ENCODE assay signal across 8 cellular contexts in the genomic region with DNA sequence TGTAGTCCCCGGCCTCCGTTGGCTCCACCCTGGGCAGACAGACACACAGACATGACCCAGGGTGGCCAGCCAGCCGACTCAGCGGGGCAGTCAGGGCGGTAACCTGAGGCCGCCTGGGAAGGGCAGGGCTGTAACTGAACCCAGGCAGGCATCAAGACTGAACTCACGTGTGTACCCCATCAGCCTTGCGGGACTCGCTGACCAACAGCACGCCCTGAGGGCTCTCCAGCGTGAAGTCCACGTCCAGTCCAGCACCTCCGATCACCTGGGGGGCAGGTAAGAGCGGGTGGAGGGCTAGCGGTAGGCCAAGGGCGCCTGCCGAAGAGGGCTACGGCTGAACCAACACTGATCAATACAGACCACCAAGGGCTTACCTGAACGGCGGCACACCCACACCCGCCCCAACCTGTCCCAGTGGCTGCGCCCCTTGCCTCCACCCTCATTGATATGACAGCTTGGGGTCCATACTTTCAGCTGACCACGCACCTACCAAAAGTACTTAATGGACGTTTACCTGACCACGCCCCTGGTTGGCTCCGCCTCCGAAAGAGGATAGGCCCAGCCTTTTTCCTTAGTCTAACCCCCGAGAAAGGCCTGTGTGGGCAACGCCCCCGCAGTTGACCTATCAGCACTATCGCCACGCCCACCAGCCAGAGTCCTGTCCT. TPM values are rescaled to one million over a fixed set of nuclear protein-coding genes. Genes with fewer than 3 reads are reported as not detected.
DNase-seq lines count a peak whose midpoint lies in the region; ATAC-seq and TF ChIP-seq lines count a peak whose summit lies in the region.

No MANE protein-coding gene starts in this region.

- ATAC-seq in HG02678 (IDR thresholded peaks at IDR 0.05; ENCODE audit: unreplicated experiment) = no peak

- no peak for DNase-seq in T-helper 2 cell treated with Interferon-gamma antibody and Interleukin-4, amounts not matched to agents 5 μg/mL and 100 μg/mL, for 36 hours (ENCODE audit: low spot score)
- no peak for DNase-seq in T-helper 2 cell
- no peak for DNase-seq in glutamatergic neuron
- DNase-seq in retinal pigment epithelial cell (ENCODE audit: low read depth) = no peak
- DNase-seq in activated CD4-positive, CD25-positive, alpha-beta regulatory T cell (lab: John Stamatoyannopoulos, UW) = no peak
- DNase-seq in midbrain (lab: John Stamatoyannopoulos, UW) = no peak

- peak overlapping the region; percentile 31 for H3K4me3 ChIP-seq in WI38 (ENCODE audit: low read depth, low read length)
- H3K4me3 ChIP-seq in retinal pigment epithelial cell (ENCODE audit: low read length) = peak overlapping the region; percentile 38

- no peak for TF ChIP-seq CTCF in WI38 (IDR thresholded peaks at IDR 0.05; ENCODE audit: low read depth, low read length)
- no peak for TF ChIP-seq CTCF in glutamatergic neuron (IDR thresholded peaks at IDR 0.05; ENCODE audit: partially characterized antibody, unreplicated experiment)
- TF ChIP-seq CTCF in retinal pigment epithelial cell (conservative IDR thresholded peaks at IDR 0.05; ENCODE audit: low read depth, low read length) = no peak

- H3K4me3 Mint-ChIP-seq in T-helper 2 cell treated with Interferon-gamma antibody and Interleukin-4, amounts not matched to agents 5 μg/mL and 100 μg/mL, for 36 hours = peak overlapping the region; percentile 95
- peak overlapping the region; percentile 92 for H3K4me3 Mint-ChIP-seq in glutamatergic neuron (ENCODE audit: unreplicated experiment)

- H3K27ac Mint-ChIP-seq in T-helper 2 cell treated with Interferon-gamma antibody and Interleukin-4, amounts not matched to agents 5 μg/mL and 100 μg/mL, for 36 hours = peak overlapping the region; percentile 99
- H3K27ac Mint-ChIP-seq in glutamatergic neuron (ENCODE audit: unreplicated experiment) = peak overlapping the region; percentile 97

- peaks cover 19% of the 10 kb centered on the region for H3K36me3 Mint-ChIP-seq in T-helper 2 cell treated with Interferon-gamma antibody and Interleukin-4, amounts not matched to agents 5 μg/mL and 100 μg/mL, for 36 hours (ENCODE audit: low read depth)
- no peaks in the 10 kb centered on the region for H3K36me3 Mint-ChIP-seq in glutamatergic neuron (ENCODE audit: unreplicated experiment)

- H3K27me3 Mint-ChIP-seq in T-helper 2 cell treated with Interferon-gamma antibody and Interleukin-4, amounts not matched to agents 5 μg/mL and 100 μg/mL, for 36 hours (ENCODE audit: low read depth) = no peaks in the 10 kb centered on the region
- H3K27me3 Mint-ChIP-seq in glutamatergic neuron (ENCODE audit: unreplicated experiment) = peaks cover 17% of the 10 kb centered on the region

- peaks cover 12% of the 10 kb centered on the region for H3K4me1 Mint-ChIP-seq in T-helper 2 cell treated with Interferon-gamma antibody and Interleukin-4, amounts not matched to agents 5 μg/mL and 100 μg/mL, for 36 hours (ENCODE audit: low read depth)
- peaks cover 6% of the 10 kb centered on the region for H3K4me1 Mint-ChIP-seq in glutamatergic neuron (ENCODE audit: low read depth, unreplicated experiment)

- peaks cover 9% of the 10 kb centered on the region for H3K9me3 Mint-ChIP-seq in T-helper 2 cell treated with Interferon-gamma antibody and Interleukin-4, amounts not matched to agents 5 μg/mL and 100 μg/mL, for 36 hours
- peaks cover 12% of the 10 kb centered on the region for H3K9me3 Mint-ChIP-seq in glutamatergic neuron (ENCODE audit: unreplicated experiment)

RNA-seq across cellular contexts. Expression of gene TMED1, which starts 0.8 kb away (rescaled TPM):
- total RNA-seq in glutamatergic neuron (ENCODE audit: unreplicated experiment) = 10.4 TPM

RNA-seq across cellular contexts. Expression of gene C19orf38, which starts 13.0 kb away (rescaled TPM):
- total RNA-seq in glutamatergic neuron (ENCODE audit: unreplicated experiment) = 0.44 TPM

RNA-seq across cellular contexts. Expression of gene CARM1, which starts 36.1 kb away (rescaled TPM):
- 133 TPM for total RNA-seq in glutamatergic neuron (ENCODE audit: unreplicated experiment)
